9 cellular contexts compared by ENCODE assay signal in genomic region chr1:43549394-43549793, GRCh38. TPM values are rescaled to one million over a fixed set of nuclear protein-coding genes. Genes with fewer than 3 reads are reported as not detected.
DNase-seq lines count a peak whose midpoint lies in the region; ATAC-seq and TF ChIP-seq lines count a peak whose summit lies in the region.
"Not testable (repeated sequence)": the region's sequence is repeated elsewhere in the genome, so short reads cannot be mapped to it uniquely, and the experiment has no call there.
"Had no signal": no experiment of that assay in that cellular context is flagged by ENCODE, and none has a peak within 500 bp of the region (broad histone marks: within the 10 kb centered on the region; RNA-seq: fewer than 3 reads in every experiment).

No MANE protein-coding gene starts in this region.

- peaks cover 22% of the 10 kb centered on the region for H3K27me3 Mint-ChIP-seq in GM23338 (ENCODE audit: insufficient read depth, low read depth, poor library complexity)
- H3K27me3 Mint-ChIP-seq in T-helper 17 cell, result peaks cover 24% of the 10 kb centered on the region
- H3K27me3 Mint-ChIP-seq in memory B cell, result peaks cover 25% of the 10 kb centered on the region
- not testable (repeated sequence) for H3K27me3 Mint-ChIP-seq in nephron progenitor cell (ENCODE audit: low read depth, poor library complexity)
- H3K27me3 Mint-ChIP-seq in stimulated activated memory B cell treated with anti-CD40 and anti-IgM and Interleukin-4, amounts not matched to agents 10 μg/mL and 1 μg/mL and 100 μg/mL, for 72 hours, result peaks cover 75% of the 10 kb centered on the region

- H3K4me1 ChIP-seq in GM23338 (ENCODE audit: insufficient read depth) (peaks cover 70% of the 10 kb centered on the region), breast epithelium (peaks cover 11 to 58% of the 10 kb centered on the region in 2 donors), gastroesophageal sphincter (peaks cover 3 to 100% (median 7%) of the 10 kb centered on the region in 3 donors)
- H3K4me1 ChIP-seq in urinary bladder (ENCODE audit: insufficient read depth), result not testable (repeated sequence)

- H3K4me3 Mint-ChIP-seq in GM23338, result peak overlapping the region; percentile 59
- H3K4me3 Mint-ChIP-seq in T-helper 17 cell, result peak overlapping the region; percentile 61
- H3K4me3 Mint-ChIP-seq in memory B cell, result peak overlapping the region; percentile 60
- H3K4me3 Mint-ChIP-seq in nephron progenitor cell, result peak overlapping the region; percentile 46
- peak overlapping the region; percentile 12 for H3K4me3 Mint-ChIP-seq in stimulated activated memory B cell treated with anti-CD40 and anti-IgM and Interleukin-4, amounts not matched to agents 10 μg/mL and 1 μg/mL and 100 μg/mL, for 72 hours

- H3K9me2 ChIP-seq in GM23338 (ENCODE audit: insufficient read depth), result not testable (repeated sequence)

- H3K27ac Mint-ChIP-seq in GM23338, result peak overlapping the region; percentile 95
- H3K27ac Mint-ChIP-seq in T-helper 17 cell; memory B cell; nephron progenitor cell; stimulated activated memory B cell treated with anti-CD40 and anti-IgM and Interleukin-4, amounts not matched to agents 10 μg/mL and 1 μg/mL and 100 μg/mL, for 72 hours: not testable (repeated sequence)

- peaks cover 43% of the 10 kb centered on the region for H3K79me2 ChIP-seq in GM23338 (replicated peaks; ENCODE audit: insufficient read depth)

- not testable (repeated sequence) for H3K36me3 ChIP-seq in GM23338 (ENCODE audit: insufficient read depth); breast epithelium; urinary bladder (ENCODE audit: insufficient read depth)
- H3K36me3 ChIP-seq in gastroesophageal sphincter, result peaks cover 0 to 35% of the 10 kb centered on the region in 2 donors

- H3F3A ChIP-seq in GM23338 (replicated peaks; ENCODE audit: low read depth), result peaks cover 13% of the 10 kb centered on the region

- intact Hi-C loops in breast epithelium (cut with DNase I; ENCODE audit: low total_unique reads), result not testable (repeated sequence)

- TF ChIP-seq POLR2A in breast epithelium (IDR thresholded peaks at IDR 0.05); gastroesophageal sphincter (IDR thresholded peaks at IDR 0.05): not testable (repeated sequence)

- not testable (repeated sequence) for TF ChIP-seq EP300 in gastroesophageal sphincter (IDR thresholded peaks at IDR 0.05)

- H2AFZ ChIP-seq in GM23338, result not testable (repeated sequence)

- H4K20me1 ChIP-seq in GM23338 (replicated peaks; ENCODE audit: insufficient read depth), result not testable (repeated sequence)

- H3K4me2 ChIP-seq in GM23338, result peak overlapping the region; percentile 81

- not testable (repeated sequence) for H3K27me3 ChIP-seq in GM23338 (ENCODE audit: insufficient read depth); breast epithelium; gastroesophageal sphincter

- peak overlapping the region; percentile 98 for H3K27ac ChIP-seq in GM23338 (ENCODE audit: low read depth)
- H3K27ac ChIP-seq in breast epithelium, result peak overlapping the region; percentile 91 to 94
- H3K27ac ChIP-seq in gastroesophageal sphincter, result peak overlapping the region in 3 of 4 donors; percentile 0 to 82 (median 80)
- H3K27ac ChIP-seq in urinary bladder (ENCODE audit: low read depth), result peak overlapping the region; percentile 42

- not testable (repeated sequence) for DNase-seq in GM23338 (ENCODE audit: low spot score); T-helper 17 cell; breast epithelium (ENCODE audit: low spot score in 2 of 2); memory B cell (ENCODE audit: low spot score in 2 of 2); nephron progenitor cell

- H3K36me3 Mint-ChIP-seq in GM23338 (ENCODE audit: low read depth) (peaks cover 41% of the 10 kb centered on the region), nephron progenitor cell (ENCODE audit: low read depth) (peaks cover 17% of the 10 kb centered on the region)
- H3K36me3 Mint-ChIP-seq in T-helper 17 cell (ENCODE audit: low read depth); memory B cell; stimulated activated memory B cell treated with anti-CD40 and anti-IgM and Interleukin-4, amounts not matched to agents 10 μg/mL and 1 μg/mL and 100 μg/mL, for 72 hours: not testable (repeated sequence)

- not testable (repeated sequence) for H3K9me3 Mint-ChIP-seq in GM23338; memory B cell; nephron progenitor cell; stimulated activated memory B cell treated with anti-CD40 and anti-IgM and Interleukin-4, amounts not matched to agents 10 μg/mL and 1 μg/mL and 100 μg/mL, for 72 hours

- TF ChIP-seq CTCF in GM23338 (conservative IDR thresholded peaks at IDR 0.05; ENCODE audit: low read depth in 2 of 2); breast epithelium (IDR thresholded peaks at IDR 0.05); gastroesophageal sphincter (IDR thresholded peaks at IDR 0.05); nephron progenitor cell (IDR thresholded peaks at IDR 0.05): not testable (repeated sequence)

- not testable (repeated sequence) for ATAC-seq in GM23338; T-helper 17 cell; gastroesophageal sphincter; memory B cell (ENCODE audit: low read depth); stimulated activated memory B cell treated with anti-CD40 and anti-IgM and Interleukin-4, amounts not matched to agents 10 μg/mL and 1 μg/mL and 100 μg/mL, for 72 hours

- not testable (repeated sequence) for H3K9me3 ChIP-seq in T-helper 17 cell (ENCODE audit: control insufficient read depth, low read length, poor library complexity, severe bottlenecking); breast epithelium; gastroesophageal sphincter

- WGBS in gastroesophageal sphincter (ENCODE audit: low coverage in 1 of 2), 2 donors, result 91 to 100% methylated on average over 2 to 5 of the region's 5 CpGs
- 94% methylated on average over 5 of the region's 5 CpGs for WGBS in urinary bladder

- H3K4me3 ChIP-seq in GM23338, result peak overlapping the region; percentile 56
- not testable (repeated sequence) for H3K4me3 ChIP-seq in breast epithelium; gastroesophageal sphincter; urinary bladder (ENCODE audit: low read depth, low read length)

- H3K4me1 Mint-ChIP-seq in GM23338 (peaks cover 93% of the 10 kb centered on the region), T-helper 17 cell (peaks cover 10% of the 10 kb centered on the region), nephron progenitor cell (peaks cover 95% of the 10 kb centered on the region)
- H3K4me1 Mint-ChIP-seq in memory B cell, result not testable (repeated sequence)
- H3K4me1 Mint-ChIP-seq in stimulated activated memory B cell treated with anti-CD40 and anti-IgM and Interleukin-4, amounts not matched to agents 10 μg/mL and 1 μg/mL and 100 μg/mL, for 72 hours, result peaks cover 11% of the 10 kb centered on the region

RNA-seq across cellular contexts. Expression of gene PTPRF, which starts 18.7 kb away (rescaled TPM):
- 154 and 173 TPM in 2 replicates for total RNA-seq in GM23338 (2014; rRNA removed; shearing (Covaris generic))
- 48.7 and 52.4 TPM in 2 replicates for polyA plus RNA-seq in GM23338 (2016; fragmentation: Nextera tagmentation; extraction: Ambion mirVana)
- total RNA-seq in T-helper 17 cell, result 1 to 10 TPM in 1 of 2 donors, under 1 TPM in 1; 0.52 to 5.9 TPM
- total RNA-seq in breast epithelium, result 100 to 1,000 TPM; 109 to 149 (median 116) TPM
- total RNA-seq in gastroesophageal sphincter, result 10 to 100 TPM; 55.8 to 80.4 (median 60.8) TPM
- 48.7 TPM for total RNA-seq in urinary bladder
- 66.3 TPM for polyA plus RNA-seq in urinary bladder
- total RNA-seq: CD4-positive, alpha-beta memory T cell had no signal
- polyA plus RNA-seq: CD4-positive, alpha-beta memory T cell had no signal

Comparison
In these comparisons a context has a peak if more than half of its experiments do, and no peak if none do; other contexts are left out.
1. H3K27ac ChIP-seq: peak in every context shown above with its lines; median percentile 98 in GM23338; 92 in breast epithelium; 80 in gastroesophageal sphincter; 42 in urinary bladder.